Comparison of ENCODE assay signal across 1 cellular context in the genomic region with DNA sequence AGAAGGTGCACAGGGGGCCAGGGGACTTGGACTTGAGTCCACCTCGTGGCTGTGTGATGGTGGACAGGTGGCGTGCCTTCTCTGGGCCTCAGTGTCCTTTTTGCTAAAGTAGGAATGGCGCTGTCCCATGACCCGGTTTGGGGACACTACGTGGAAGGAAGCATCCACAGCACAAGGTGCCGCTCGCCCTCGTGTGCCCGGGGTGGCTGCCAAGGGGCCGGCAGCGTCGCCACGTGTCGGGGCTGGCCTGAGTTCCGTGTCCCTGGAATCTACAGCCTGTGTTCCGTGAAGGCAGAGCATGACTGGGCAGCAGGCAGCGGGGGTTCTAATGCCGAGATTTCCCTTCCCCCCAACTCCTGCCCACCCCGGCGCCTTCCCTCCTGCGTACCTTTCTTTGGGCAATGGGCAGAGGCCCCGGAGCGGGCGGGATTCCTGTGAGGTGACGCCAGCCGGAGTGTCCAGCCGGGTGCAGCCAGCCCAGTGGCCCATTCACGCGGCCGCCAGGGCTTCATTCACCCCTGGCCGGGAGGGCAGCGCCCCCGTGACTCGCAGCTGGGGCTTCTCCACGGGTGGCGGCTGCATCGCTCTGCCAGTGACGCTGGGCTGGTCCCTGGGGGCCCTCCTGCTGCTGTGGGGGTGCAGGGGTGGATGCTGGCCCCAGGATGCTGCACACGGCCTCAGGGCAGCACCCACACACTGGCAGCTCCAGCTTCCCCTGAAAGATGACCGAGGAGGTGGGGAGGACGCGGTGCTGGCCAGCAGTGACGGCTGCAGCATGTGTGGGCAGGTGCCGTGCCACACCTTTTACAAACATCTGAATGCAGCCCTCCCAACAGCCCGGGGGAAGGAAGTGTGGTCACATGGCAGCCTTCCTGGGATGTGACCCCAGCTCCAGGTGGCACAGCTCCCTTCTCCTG.
TF ChIP-seq lines count a peak whose summit lies in the region.

No MANE protein-coding gene starts in this region.

TF ChIP-seq in GM12878, 131 proteins besides CTCF, POLR2A, EP300 and RAD21:
- TF ChIP-seq, protein P1, sequence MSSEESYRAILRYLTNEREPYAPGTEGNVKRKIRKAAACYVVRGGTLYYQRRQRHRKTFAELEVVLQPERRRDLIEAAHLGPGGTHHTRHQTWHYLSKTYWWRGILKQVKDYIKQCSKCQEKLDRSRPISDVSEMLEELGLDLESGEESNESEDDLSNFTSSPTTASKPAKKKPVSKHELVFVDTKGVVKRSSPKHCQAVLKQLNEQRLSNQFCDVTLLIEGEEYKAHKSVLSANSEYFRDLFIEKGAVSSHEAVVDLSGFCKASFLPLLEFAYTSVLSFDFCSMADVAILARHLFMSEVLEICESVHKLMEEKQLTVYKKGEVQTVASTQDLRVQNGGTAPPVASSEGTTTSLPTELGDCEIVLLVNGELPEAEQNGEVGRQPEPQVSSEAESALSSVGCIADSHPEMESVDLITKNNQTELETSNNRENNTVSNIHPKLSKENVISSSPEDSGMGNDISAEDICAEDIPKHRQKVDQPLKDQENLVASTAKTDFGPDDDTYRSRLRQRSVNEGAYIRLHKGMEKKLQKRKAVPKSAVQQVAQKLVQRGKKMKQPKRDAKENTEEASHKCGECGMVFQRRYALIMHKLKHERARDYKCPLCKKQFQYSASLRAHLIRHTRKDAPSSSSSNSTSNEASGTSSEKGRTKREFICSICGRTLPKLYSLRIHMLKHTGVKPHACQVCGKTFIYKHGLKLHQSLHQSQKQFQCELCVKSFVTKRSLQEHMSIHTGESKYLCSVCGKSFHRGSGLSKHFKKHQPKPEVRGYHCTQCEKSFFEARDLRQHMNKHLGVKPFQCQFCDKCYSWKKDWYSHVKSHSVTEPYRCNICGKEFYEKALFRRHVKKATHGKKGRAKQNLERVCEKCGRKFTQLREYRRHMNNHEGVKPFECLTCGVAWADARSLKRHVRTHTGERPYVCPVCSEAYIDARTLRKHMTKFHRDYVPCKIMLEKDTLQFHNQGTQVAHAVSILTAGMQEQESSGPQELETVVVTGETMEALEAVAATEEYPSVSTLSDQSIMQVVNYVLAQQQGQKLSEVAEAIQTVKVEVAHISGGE (CRISPR knock-in tag; IDR thresholded peaks at IDR 0.05): no peak
- TF ChIP-seq YBX1 (IDR thresholded peaks at IDR 0.05) (no peak), BHLHE40 (IDR thresholded peaks at IDR 0.05; ENCODE audit: borderline replicate concordance in 1 of 2, low read depth in 2 of 2, low read length in 1 of 2) (peak in 1 of 2 experiments; percentile 26; a peak in 1 of 4 replicates), PML (IDR thresholded peaks at IDR 0.05; ENCODE audit: low read length) (no peak), RAD51 (IDR thresholded peaks at IDR 0.05) (no peak), MYB (IDR thresholded peaks at IDR 0.05; ENCODE audit: borderline replicate concordance, low read depth, low read length) (no peak), ATF3 (IDR thresholded peaks at IDR 0.05; ENCODE audit: borderline replicate concordance, extremely low read depth, low read depth, low read length) (no peak), CHD4 (IDR thresholded peaks at IDR 0.05) (no peak), WRNIP1 (IDR thresholded peaks at IDR 0.05; ENCODE audit: borderline replicate concordance, low read depth, low read length) (no peak), JUND (IDR thresholded peaks at IDR 0.05; ENCODE audit: low read depth, low read length) (no peak), BCL11A (IDR thresholded peaks at IDR 0.05; ENCODE audit: low read depth, low read length) (no peak), PAX8 (IDR thresholded peaks at IDR 0.05) (no peak), ATF7 (IDR thresholded peaks at IDR 0.05; ENCODE audit: low read depth) (no peak), TARDBP (IDR thresholded peaks at IDR 0.05; ENCODE audit: borderline replicate concordance) (no peak), LARP7 (IDR thresholded peaks at IDR 0.05) (no peak), FOXK2 (IDR thresholded peaks at IDR 0.05) (no peak), DPF2 (IDR thresholded peaks at IDR 0.05) (0 out of 2 replicates have a peak, but pooled peaks have one; percentile 24), FOXM1 (IDR thresholded peaks at IDR 0.05; ENCODE audit: low read depth, low read length) (no peak), ZBED1 (IDR thresholded peaks at IDR 0.05; ENCODE audit: borderline replicate concordance) (no peak), BACH1 (IDR thresholded peaks at IDR 0.05; ENCODE audit: borderline replicate concordance) (no peak), IKZF1 (conservative IDR thresholded peaks at IDR 0.05) (0 out of 2 replicates have a peak, but pooled peaks have one; percentile 57), ESRRA (IDR thresholded peaks at IDR 0.05; ENCODE audit: low read length) (no peak), KDM1A (IDR thresholded peaks at IDR 0.05; ENCODE audit: borderline replicate concordance) (no peak), BMI1 (IDR thresholded peaks at IDR 0.05; ENCODE audit: borderline replicate concordance) (no peak)
- TF ChIP-seq, protein P2, sequence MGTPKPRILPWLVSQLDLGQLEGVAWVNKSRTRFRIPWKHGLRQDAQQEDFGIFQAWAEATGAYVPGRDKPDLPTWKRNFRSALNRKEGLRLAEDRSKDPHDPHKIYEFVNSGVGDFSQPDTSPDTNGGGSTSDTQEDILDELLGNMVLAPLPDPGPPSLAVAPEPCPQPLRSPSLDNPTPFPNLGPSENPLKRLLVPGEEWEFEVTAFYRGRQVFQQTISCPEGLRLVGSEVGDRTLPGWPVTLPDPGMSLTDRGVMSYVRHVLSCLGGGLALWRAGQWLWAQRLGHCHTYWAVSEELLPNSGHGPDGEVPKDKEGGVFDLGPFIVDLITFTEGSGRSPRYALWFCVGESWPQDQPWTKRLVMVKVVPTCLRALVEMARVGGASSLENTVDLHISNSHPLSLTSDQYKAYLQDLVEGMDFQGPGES (IDR thresholded peaks at IDR 0.05): no peak
